Comparison of ENCODE assay signal across 18 cellular contexts in the genomic region with DNA sequence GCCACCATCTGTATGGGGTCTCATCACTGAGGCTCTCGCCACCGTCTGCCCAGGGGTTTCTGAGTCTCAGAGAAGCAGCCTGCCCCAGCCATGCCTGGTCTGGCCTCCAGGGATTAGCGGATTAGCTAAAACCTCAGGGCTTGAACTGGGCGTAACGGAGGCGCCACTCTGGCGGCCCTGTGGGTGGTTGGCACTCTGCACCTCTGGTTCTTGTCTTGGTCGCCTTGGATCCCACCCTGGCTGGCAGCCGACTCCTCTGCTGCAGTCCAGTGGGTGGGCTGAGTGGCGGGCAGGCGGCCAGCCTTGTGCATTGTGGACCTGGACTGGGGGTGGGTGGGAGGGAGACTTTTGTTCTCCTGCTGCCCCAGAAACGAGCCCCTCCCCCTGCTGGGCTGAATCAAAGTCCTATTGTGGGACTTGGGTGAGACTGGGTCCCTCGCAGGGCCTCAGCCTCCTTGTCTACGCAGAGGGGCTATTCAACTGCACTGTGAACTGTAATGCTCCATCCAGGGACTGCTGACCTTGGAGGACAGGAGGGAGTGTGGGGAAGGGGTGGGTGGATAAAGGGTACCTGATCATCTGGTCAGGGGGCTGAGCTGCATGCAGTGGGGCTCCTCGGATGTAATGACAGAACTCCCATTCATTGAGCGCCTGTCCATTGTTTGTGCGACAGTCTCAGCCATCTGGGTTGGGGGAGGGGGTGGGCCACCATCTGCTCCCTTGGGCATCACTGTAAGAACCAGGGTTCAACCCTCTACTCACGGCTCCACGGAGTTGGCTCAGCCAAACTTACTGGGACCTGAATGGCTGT. TPM values are rescaled to one million over a fixed set of nuclear protein-coding genes. Genes with fewer than 3 reads are reported as not detected.
DNase-seq lines count a peak whose midpoint lies in the region; TF ChIP-seq lines count a peak whose summit lies in the region.
"Had no signal": no experiment of that assay in that cellular context is flagged by ENCODE, and none has a peak within 500 bp of the region (broad histone marks: within the 10 kb centered on the region; RNA-seq: fewer than 3 reads in every experiment).

No MANE protein-coding gene starts in this region.

- H2AFZ ChIP-seq in smooth muscle cell (ENCODE audit: low read depth), result no peak overlapping the region

- no peaks in the 10 kb centered on the region for H3K36me3 ChIP-seq in SJSA1
- H3K36me3 ChIP-seq in smooth muscle cell (ENCODE audit: low read depth), result no peaks in the 10 kb centered on the region
- H3K36me3 ChIP-seq in HAP-1 (replicated peaks), result no peaks in the 10 kb centered on the region

- no peaks in the 10 kb centered on the region for H3K79me2 ChIP-seq in smooth muscle cell (ENCODE audit: low read depth)

- H3K27me3 ChIP-seq in SJSA1 (replicated peaks) (no peaks in the 10 kb centered on the region), smooth muscle cell (ENCODE audit: low read depth) (no peaks in the 10 kb centered on the region), HAP-1 (ENCODE audit: low read depth) (no peaks in the 10 kb centered on the region)

- no peaks in the 10 kb centered on the region for H3K27me3 Mint-ChIP-seq in T-helper 1 cell treated with Interleukin-12 subunit alpha and Interleukin-12 subunit beta and Interleukin-4 antibody, amounts not matched to agents 30 μg/mL and 1 μg/mL, for 36 hours (ENCODE audit: low read depth)
- H3K27me3 Mint-ChIP-seq: activated naive CD8-positive, alpha-beta T cell had no signal

- no peak for TF ChIP-seq CTCF in smooth muscle cell (IDR thresholded peaks at IDR 0.05; ENCODE audit: borderline replicate concordance, insufficient read depth, poor library complexity, severe bottlenecking)

- peak overlapping the region; percentile 35; the same call in 1 of the 2 replicates for H3K27ac ChIP-seq in SJSA1
- H3K27ac ChIP-seq in smooth muscle cell (ENCODE audit: low read depth), result no peak overlapping the region
- H3K27ac ChIP-seq: A549 had no signal

- peak overlapping the region; percentile 29 for H3K27ac Mint-ChIP-seq in T-helper 1 cell treated with Interleukin-12 subunit alpha and Interleukin-12 subunit beta and Interleukin-4 antibody, amounts not matched to agents 30 μg/mL and 1 μg/mL, for 36 hours
- H3K27ac Mint-ChIP-seq: activated naive CD8-positive, alpha-beta T cell had no signal

- DNase-seq in T-helper 1 cell (no peak), SJSA1 (ENCODE audit: low read depth in 1 of 2, low spot score in 2 of 2) (peak; percentile 78 to 97), inferior parietal cortex (ENCODE audit: extremely low spot score) (peak; percentile 78), smooth muscle cell (lab: John Stamatoyannopoulos, UW; ENCODE audit: unreplicated experiment) (no peak), HAP-1 (ENCODE audit: low spot score in 2 of 2) (no peak), SIG-M5 (lab: John Stamatoyannopoulos, UW) (no peak)
- DNase-seq in stimulated activated CD4-positive, alpha-beta T cell treated with anti-CD3 and anti-CD28 coated beads, Interleukin-2, amount 100 ng/mL, for 48 hours, result no peak
- DNase-seq: activated CD8-positive, alpha-beta memory T cell treated with anti-CD3 and anti-CD28 coated beads, Interleukin-2, amount 50 U/mL, for 4 hours; left ventricle myocardium superior; NCI-H2227 treated with DMSO at 0.1 percent for 48 hours; SW 1271 had no signal

- in situ Hi-C loops in HAP-1 (cut with MboI; ENCODE audit: low sequenced_read_pairs), result loop anchor here (10.0 kb wide), 1 partner anchor 64 kb away; no protein-coding TSS in a partner anchor

- H3K9me3 Mint-ChIP-seq in T-helper 1 cell treated with Interleukin-12 subunit alpha and Interleukin-12 subunit beta and Interleukin-4 antibody, amounts not matched to agents 30 μg/mL and 1 μg/mL, for 36 hours, result peaks cover 12% of the 10 kb centered on the region

- no peak overlapping the region for H3K4me3 Mint-ChIP-seq in T-helper 1 cell treated with Interleukin-12 subunit alpha and Interleukin-12 subunit beta and Interleukin-4 antibody, amounts not matched to agents 30 μg/mL and 1 μg/mL, for 36 hours
- H3K4me3 Mint-ChIP-seq: activated naive CD8-positive, alpha-beta T cell had no signal

- H3K9me3 ChIP-seq in SJSA1 (replicated peaks) (peaks cover 17% of the 10 kb centered on the region), smooth muscle cell (replicated peaks; ENCODE audit: low read depth) (no peaks in the 10 kb centered on the region), HAP-1 (no peaks in the 10 kb centered on the region)
- H3K9me3 ChIP-seq: A549 had no signal

- no peaks in the 10 kb centered on the region for H4K20me1 ChIP-seq in smooth muscle cell (ENCODE audit: low read depth)

- H3K4me1 ChIP-seq in SJSA1 (replicated peaks) (peaks cover 35% of the 10 kb centered on the region), smooth muscle cell (ENCODE audit: low read depth) (peaks cover 5% of the 10 kb centered on the region), HAP-1 (no peaks in the 10 kb centered on the region)
- H3K4me1 ChIP-seq: A549, Caco-2 had no signal

- H3K9ac ChIP-seq in smooth muscle cell (ENCODE audit: low read depth), result no peak overlapping the region

- peak overlapping the region; percentile 65 for H3K4me2 ChIP-seq in smooth muscle cell
- H3K4me2 ChIP-seq: A549 had no signal

- no peak overlapping the region for H3K4me3 ChIP-seq in SJSA1
- H3K4me3 ChIP-seq in smooth muscle cell, result no peak overlapping the region
- H3K4me3 ChIP-seq in HAP-1, result no peak overlapping the region
- H3K4me3 ChIP-seq: A549 had no signal

- WGBS in smooth muscle cell (ENCODE audit: low lambda C conversion rate), result 52% methylated on average over 19 of the region's 19 CpGs

- peaks cover 6% of the 10 kb centered on the region for H3K4me1 Mint-ChIP-seq in T-helper 1 cell treated with Interleukin-12 subunit alpha and Interleukin-12 subunit beta and Interleukin-4 antibody, amounts not matched to agents 30 μg/mL and 1 μg/mL, for 36 hours (ENCODE audit: low read depth)

- no peaks in the 10 kb centered on the region for H3F3A ChIP-seq in smooth muscle cell (ENCODE audit: low read depth)

- peaks cover 7% of the 10 kb centered on the region for H3K36me3 Mint-ChIP-seq in T-helper 1 cell treated with Interleukin-12 subunit alpha and Interleukin-12 subunit beta and Interleukin-4 antibody, amounts not matched to agents 30 μg/mL and 1 μg/mL, for 36 hours (ENCODE audit: low read depth)

RNA-seq across cellular contexts. Expression of a gene that starts 23.9 kb away (rescaled TPM):
- not detected in 2 replicates for total RNA-seq in SJSA1 (2014; rRNA removed; shearing (Covaris generic))
- total RNA-seq in smooth muscle cell, result not detected in 2 replicates
- not detected in 2 replicates for polyA plus RNA-seq in smooth muscle cell
- total RNA-seq: Caco-2, epithelial cell of proximal tubule, left ventricle myocardium superior, OCI-LY7, subcutaneous adipose tissue had no signal
- polyA plus RNA-seq: A549 had no signal

RNA-seq across cellular contexts. Expression of a gene that starts 27.2 kb away (rescaled TPM):
- not detected in 2 replicates for total RNA-seq in SJSA1 (2014; rRNA removed; shearing (Covaris generic))
- total RNA-seq in smooth muscle cell, result not detected in 2 replicates
- not detected in 2 replicates for polyA plus RNA-seq in smooth muscle cell
- total RNA-seq: Caco-2, epithelial cell of proximal tubule, left ventricle myocardium superior, OCI-LY7, subcutaneous adipose tissue had no signal
- polyA plus RNA-seq: A549 had no signal

RNA-seq across cellular contexts. Expression of a gene that starts 51.1 kb away (rescaled TPM):
- total RNA-seq in SJSA1 (2014; rRNA removed; shearing (Covaris generic)), result not detected in 2 replicates
- not detected in 2 replicates for total RNA-seq in smooth muscle cell
- not detected in 2 replicates for polyA plus RNA-seq in smooth muscle cell
- total RNA-seq: Caco-2, epithelial cell of proximal tubule, left ventricle myocardium superior, OCI-LY7, subcutaneous adipose tissue had no signal
- polyA plus RNA-seq: A549 had no signal

Comparison
In these comparisons a context has a peak if more than half of its experiments do, and no peak if none do; other contexts are left out.
1. DNase-seq: peak in SJSA1 (2 of 2) and inferior parietal cortex (single experiment); none in T-helper 1 cell (0 of 5), smooth muscle cell (single experiment), HAP-1 (0 of 2), SIG-M5 (single experiment) and stimulated activated CD4-positive, alpha-beta T cell treated with anti-CD3 and anti-CD28 coated beads, Interleukin-2, amount 100 ng/mL, for 48 hours (0 of 2).